In genomic region chr10:102869290-102870198, GRCh38 we compare ENCODE assay signal across 1 cellular context.
A peak's percentile ranks its signal among the peaks of the same experiment; 100 is the strongest.
TF ChIP-seq lines count a peak whose summit lies in the region.

TSS of gene AS3MT (plus strand) at chr10:102869470. CDS start at chr10:102869593, 123 bp downstream.

TF ChIP-seq in HepG2, 621 proteins besides CTCF, POLR2A, EP300 and RAD21 (continued from another document and continues in another):
- TF ChIP-seq ZSCAN9 (CRISPR knock-in tag; IDR thresholded peaks at IDR 0.05; ENCODE audit: borderline replicate concordance) (no peak), SP2 (CRISPR knock-in tag; IDR thresholded peaks at IDR 0.05) (no peak), FOSL1 (CRISPR knock-in tag; IDR thresholded peaks at IDR 0.05; ENCODE audit: borderline replicate concordance) (no peak), TSC22D2 (CRISPR knock-in tag; IDR thresholded peaks at IDR 0.05; ENCODE audit: borderline replicate concordance) (no peak), TP53 (CRISPR knock-in tag; conservative IDR thresholded peaks at IDR 0.05) (no peak), ZNF546 (CRISPR knock-in tag; conservative IDR thresholded peaks at IDR 0.05) (no peak), SIX4 (CRISPR knock-in tag; IDR thresholded peaks at IDR 0.05) (no peak), ZNF557 (CRISPR knock-in tag; IDR thresholded peaks at IDR 0.05) (no peak), TCF12 (IDR thresholded peaks at IDR 0.05) (no peak), TCF12 (CRISPR knock-in tag; IDR thresholded peaks at IDR 0.05) (peak; percentile 68; the same call in 1 of the 2 replicates), FOXM1 (CRISPR knock-in tag; IDR thresholded peaks at IDR 0.05) (no peak), PHF20 (CRISPR knock-in tag; IDR thresholded peaks at IDR 0.05) (no peak), SNRNP70 (IDR thresholded peaks at IDR 0.05; ENCODE audit: low read depth, low read length) (no peak), SMAD9 (CRISPR knock-in tag; IDR thresholded peaks at IDR 0.05) (no peak), IRF2 (CRISPR knock-in tag; IDR thresholded peaks at IDR 0.05) (0 out of 2 replicates have a peak, but pooled peaks have one; percentile 13), ZNF501 (CRISPR knock-in tag; IDR thresholded peaks at IDR 0.05) (no peak), ZFP36 (IDR thresholded peaks at IDR 0.05; ENCODE audit: borderline replicate concordance, low read depth, low read length, partially characterized antibody) (no peak), FOXK2 (IDR thresholded peaks at IDR 0.05) (no peak), DR1 (CRISPR knock-in tag; IDR thresholded peaks at IDR 0.05) (no peak), HCFC1 (IDR thresholded peaks at IDR 0.05; ENCODE audit: low read depth, low read length) (no peak), ZNF367 (CRISPR knock-in tag; IDR thresholded peaks at IDR 0.05; ENCODE audit: borderline replicate concordance) (no peak), CEBPG (CRISPR knock-in tag; IDR thresholded peaks at IDR 0.05) (no peak), BORCS8-MEF2B (CRISPR knock-in tag; IDR thresholded peaks at IDR 0.05) (peak; percentile 88), KAT2B (IDR thresholded peaks at IDR 0.05; ENCODE audit: borderline replicate concordance, low read depth, low read length) (no peak), RFX3 (CRISPR knock-in tag; IDR thresholded peaks at IDR 0.05) (no peak), ZNF749 (CRISPR knock-in tag; IDR thresholded peaks at IDR 0.05; ENCODE audit: borderline replicate concordance) (no peak), ZNF512B (CRISPR knock-in tag; IDR thresholded peaks at IDR 0.05; ENCODE audit: borderline replicate concordance) (no peak), ZNF781 (CRISPR knock-in tag; IDR thresholded peaks at IDR 0.05; ENCODE audit: borderline replicate concordance, not compliant biosample characterization) (peak; percentile 49), SRSF9 (IDR thresholded peaks at IDR 0.05; ENCODE audit: borderline replicate concordance, insufficient read depth, low read depth, low read length, poor library complexity, severe bottlenecking) (no peak), SP5 (CRISPR knock-in tag; IDR thresholded peaks at IDR 0.05; ENCODE audit: borderline replicate concordance, low read depth) (peak; percentile 70), SCMH1 (CRISPR knock-in tag; IDR thresholded peaks at IDR 0.05; ENCODE audit: borderline replicate concordance) (no peak), ZNF644 (CRISPR knock-in tag; IDR thresholded peaks at IDR 0.05; ENCODE audit: low read depth) (no peak), ZNF878 (CRISPR knock-in tag; IDR thresholded peaks at IDR 0.05) (no peak), ZNF232 (CRISPR knock-in tag; IDR thresholded peaks at IDR 0.05; ENCODE audit: borderline replicate concordance) (no peak; the same call in 1 of the 2 replicates), SNAPC5 (CRISPR knock-in tag; IDR thresholded peaks at IDR 0.05; ENCODE audit: borderline replicate concordance) (no peak), DPF2 (CRISPR knock-in tag; IDR thresholded peaks at IDR 0.05; ENCODE audit: borderline replicate concordance, low read depth) (0 out of 2 replicates have a peak, but pooled peaks have one; percentile 17), PCBP2 (optimal IDR thresholded peaks at IDR 0.05; ENCODE audit: low read depth, low read length, poor library complexity, severe bottlenecking) (no peak), REST (IDR thresholded peaks at IDR 0.05; ENCODE audit: borderline replicate concordance in 1 of 2, low read depth in 1 of 2, low read length in 2 of 2) (no peak), ZFP36L1 (CRISPR knock-in tag; IDR thresholded peaks at IDR 0.05) (no peak), PAX8 (CRISPR knock-in tag; IDR thresholded peaks at IDR 0.05; ENCODE audit: borderline replicate concordance) (0 out of 2 replicates have a peak, but pooled peaks have one; percentile 53), MBNL3 (CRISPR knock-in tag; conservative IDR thresholded peaks at IDR 0.05) (no peak), XBP1 (CRISPR knock-in tag; IDR thresholded peaks at IDR 0.05) (0 out of 2 replicates have a peak, but pooled peaks have one; percentile 37), ZBTB8A (CRISPR knock-in tag; IDR thresholded peaks at IDR 0.05; ENCODE audit: borderline replicate concordance, low read depth) (no peak), GATA4 (IDR thresholded peaks at IDR 0.05; ENCODE audit: borderline replicate concordance, low read depth) (no peak), PHF5A (CRISPR knock-in tag; IDR thresholded peaks at IDR 0.05; ENCODE audit: low read depth, unreplicated experiment) (no peak), ZNF891 (CRISPR knock-in tag; IDR thresholded peaks at IDR 0.05) (peak; percentile 68; the same call in 1 of the 2 replicates), MIER3 (CRISPR knock-in tag; IDR thresholded peaks at IDR 0.05; ENCODE audit: borderline replicate concordance) (0 out of 2 replicates have a peak, but pooled peaks have one; percentile 2), KMT2A (CRISPR knock-in tag; IDR thresholded peaks at IDR 0.05) (no peak), BCL3 (CRISPR knock-in tag; IDR thresholded peaks at IDR 0.05) (peak; percentile 9; the same call in 1 of the 2 replicates), ZNF343 (CRISPR knock-in tag; IDR thresholded peaks at IDR 0.05) (no peak)
- TF ChIP-seq, protein P1, sequence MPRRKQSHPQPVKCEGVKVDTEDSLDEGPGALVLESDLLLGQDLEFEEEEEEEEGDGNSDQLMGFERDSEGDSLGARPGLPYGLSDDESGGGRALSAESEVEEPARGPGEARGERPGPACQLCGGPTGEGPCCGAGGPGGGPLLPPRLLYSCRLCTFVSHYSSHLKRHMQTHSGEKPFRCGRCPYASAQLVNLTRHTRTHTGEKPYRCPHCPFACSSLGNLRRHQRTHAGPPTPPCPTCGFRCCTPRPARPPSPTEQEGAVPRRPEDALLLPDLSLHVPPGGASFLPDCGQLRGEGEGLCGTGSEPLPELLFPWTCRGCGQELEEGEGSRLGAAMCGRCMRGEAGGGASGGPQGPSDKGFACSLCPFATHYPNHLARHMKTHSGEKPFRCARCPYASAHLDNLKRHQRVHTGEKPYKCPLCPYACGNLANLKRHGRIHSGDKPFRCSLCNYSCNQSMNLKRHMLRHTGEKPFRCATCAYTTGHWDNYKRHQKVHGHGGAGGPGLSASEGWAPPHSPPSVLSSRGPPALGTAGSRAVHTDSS (CRISPR knock-in tag; conservative IDR thresholded peaks at IDR 0.05), result no peak
- TF ChIP-seq, protein P2, sequence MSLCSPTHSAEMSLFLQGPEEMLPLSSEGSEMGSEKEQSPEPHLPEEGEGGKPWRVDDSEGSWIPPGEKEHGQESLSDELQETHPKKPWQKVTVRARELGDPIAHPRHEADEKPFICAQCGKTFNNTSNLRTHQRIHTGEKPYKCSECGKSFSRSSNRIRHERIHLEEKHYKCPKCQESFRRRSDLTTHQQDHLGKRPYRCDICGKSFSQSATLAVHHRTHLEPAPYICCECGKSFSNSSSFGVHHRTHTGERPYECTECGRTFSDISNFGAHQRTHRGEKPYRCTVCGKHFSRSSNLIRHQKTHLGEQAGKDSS (CRISPR knock-in tag; IDR thresholded peaks at IDR 0.05; ENCODE audit: borderline replicate concordance, low read depth), result peak; percentile 74; the same call in 1 of the 2 replicates
- TF ChIP-seq, protein P3, sequence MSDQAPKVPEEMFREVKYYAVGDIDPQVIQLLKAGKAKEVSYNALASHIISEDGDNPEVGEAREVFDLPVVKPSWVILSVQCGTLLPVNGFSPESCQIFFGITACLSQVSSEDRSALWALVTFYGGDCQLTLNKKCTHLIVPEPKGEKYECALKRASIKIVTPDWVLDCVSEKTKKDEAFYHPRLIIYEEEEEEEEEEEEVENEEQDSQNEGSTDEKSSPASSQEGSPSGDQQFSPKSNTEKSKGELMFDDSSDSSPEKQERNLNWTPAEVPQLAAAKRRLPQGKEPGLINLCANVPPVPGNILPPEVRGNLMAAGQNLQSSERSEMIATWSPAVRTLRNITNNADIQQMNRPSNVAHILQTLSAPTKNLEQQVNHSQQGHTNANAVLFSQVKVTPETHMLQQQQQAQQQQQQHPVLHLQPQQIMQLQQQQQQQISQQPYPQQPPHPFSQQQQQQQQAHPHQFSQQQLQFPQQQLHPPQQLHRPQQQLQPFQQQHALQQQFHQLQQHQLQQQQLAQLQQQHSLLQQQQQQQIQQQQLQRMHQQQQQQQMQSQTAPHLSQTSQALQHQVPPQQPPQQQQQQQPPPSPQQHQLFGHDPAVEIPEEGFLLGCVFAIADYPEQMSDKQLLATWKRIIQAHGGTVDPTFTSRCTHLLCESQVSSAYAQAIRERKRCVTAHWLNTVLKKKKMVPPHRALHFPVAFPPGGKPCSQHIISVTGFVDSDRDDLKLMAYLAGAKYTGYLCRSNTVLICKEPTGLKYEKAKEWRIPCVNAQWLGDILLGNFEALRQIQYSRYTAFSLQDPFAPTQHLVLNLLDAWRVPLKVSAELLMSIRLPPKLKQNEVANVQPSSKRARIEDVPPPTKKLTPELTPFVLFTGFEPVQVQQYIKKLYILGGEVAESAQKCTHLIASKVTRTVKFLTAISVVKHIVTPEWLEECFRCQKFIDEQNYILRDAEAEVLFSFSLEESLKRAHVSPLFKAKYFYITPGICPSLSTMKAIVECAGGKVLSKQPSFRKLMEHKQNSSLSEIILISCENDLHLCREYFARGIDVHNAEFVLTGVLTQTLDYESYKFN (CRISPR knock-in tag; conservative IDR thresholded peaks at IDR 0.05), result peak; percentile 80
- TF ChIP-seq, protein P4, sequence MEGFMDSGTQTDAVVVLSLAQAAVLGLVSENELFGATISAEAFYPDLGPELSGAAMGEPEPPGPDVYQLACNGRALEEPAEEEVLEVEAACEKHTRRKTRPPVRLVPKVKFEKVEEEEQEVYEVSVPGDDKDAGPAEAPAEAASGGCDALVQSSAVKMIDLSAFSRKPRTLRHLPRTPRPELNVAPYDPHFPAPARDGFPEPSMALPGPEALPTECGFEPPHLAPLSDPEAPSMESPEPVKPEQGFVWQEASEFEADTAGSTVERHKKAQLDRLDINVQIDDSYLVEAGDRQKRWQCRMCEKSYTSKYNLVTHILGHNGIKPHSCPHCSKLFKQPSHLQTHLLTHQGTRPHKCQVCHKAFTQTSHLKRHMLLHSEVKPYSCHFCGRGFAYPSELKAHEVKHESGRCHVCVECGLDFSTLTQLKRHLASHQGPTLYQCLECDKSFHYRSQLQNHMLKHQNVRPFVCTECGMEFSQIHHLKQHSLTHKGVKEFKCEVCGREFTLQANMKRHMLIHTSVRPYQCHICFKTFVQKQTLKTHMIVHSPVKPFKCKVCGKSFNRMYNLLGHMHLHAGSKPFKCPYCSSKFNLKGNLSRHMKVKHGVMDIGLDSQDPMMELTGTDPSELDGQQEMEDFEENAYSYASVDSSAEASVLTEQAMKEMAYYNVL (CRISPR knock-in tag; IDR thresholded peaks at IDR 0.05; ENCODE audit: borderline replicate concordance), result peak; percentile 87
- TF ChIP-seq, protein P5, sequence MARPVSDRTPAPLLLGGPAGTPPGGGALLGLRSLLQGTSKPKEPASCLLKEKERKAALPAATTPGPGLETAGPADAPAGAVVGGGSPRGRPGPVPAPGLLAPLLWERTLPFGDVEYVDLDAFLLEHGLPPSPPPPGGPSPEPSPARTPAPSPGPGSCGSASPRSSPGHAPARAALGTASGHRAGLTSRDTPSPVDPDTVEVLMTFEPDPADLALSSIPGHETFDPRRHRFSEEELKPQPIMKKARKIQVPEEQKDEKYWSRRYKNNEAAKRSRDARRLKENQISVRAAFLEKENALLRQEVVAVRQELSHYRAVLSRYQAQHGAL (CRISPR knock-in tag; IDR thresholded peaks at IDR 0.05; ENCODE audit: not compliant biosample characterization), result no peak
